ENCODE assay signal across 7 cellular contexts in the genomic region with DNA sequence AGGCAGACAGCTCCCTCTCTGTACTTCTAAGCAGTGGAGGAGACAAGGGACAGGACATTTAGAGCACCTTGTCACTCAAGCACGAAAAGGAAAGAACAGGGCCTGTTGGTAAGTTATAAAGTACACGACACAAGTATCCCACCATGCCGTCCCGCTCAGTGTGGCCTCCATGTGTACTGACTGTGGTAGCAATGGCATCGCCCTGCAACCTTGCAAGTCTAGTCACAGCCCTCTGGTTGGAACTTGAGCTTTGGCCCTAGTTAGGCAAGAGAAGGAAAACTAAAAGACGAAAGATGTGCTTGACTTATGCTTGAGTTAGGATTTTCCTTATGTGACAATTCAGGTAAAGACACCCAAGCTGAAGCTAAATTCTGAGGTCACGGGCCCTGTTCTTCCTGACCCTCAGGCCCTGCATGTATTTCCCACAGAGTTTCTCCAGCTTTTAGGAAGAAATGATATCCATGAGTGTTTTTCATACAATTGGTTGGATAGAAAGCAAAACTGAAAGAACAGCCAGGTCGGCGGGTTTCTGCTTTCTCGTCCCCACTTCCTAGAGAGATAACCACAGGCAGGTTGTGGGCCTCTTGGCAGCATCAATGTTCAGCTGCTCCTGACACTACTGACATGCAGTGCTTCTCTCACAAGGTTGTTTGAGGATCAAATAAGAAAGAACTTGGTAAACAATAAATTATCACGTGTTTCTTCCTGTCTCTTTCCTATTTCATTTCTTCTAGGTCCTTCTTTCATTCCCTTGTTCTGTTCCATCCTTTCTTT.
DNase-seq lines count a peak whose midpoint lies in the region; ATAC-seq and TF ChIP-seq lines count a peak whose summit lies in the region.

No MANE protein-coding gene starts in this region.

- H3K27me3 Mint-ChIP-seq in activated CD4-positive, alpha-beta memory T cell treated with anti-CD3 and anti-CD28 coated beads for 36 hours, result no peaks in the 10 kb centered on the region
- H3K27me3 Mint-ChIP-seq in MCF 10A (ENCODE audit: insufficient read depth, unreplicated experiment), result no peaks in the 10 kb centered on the region

- ATAC-seq in GM19372 (IDR thresholded peaks at IDR 0.05; ENCODE audit: low read depth, unreplicated experiment) (peak; percentile 92), HG03060 (IDR thresholded peaks at IDR 0.05; ENCODE audit: low read depth, unreplicated experiment) (peak; percentile 84)

- no peaks in the 10 kb centered on the region for H3K9me3 Mint-ChIP-seq in activated CD4-positive, alpha-beta memory T cell treated with anti-CD3 and anti-CD28 coated beads for 36 hours
- H3K9me3 Mint-ChIP-seq in MCF 10A (ENCODE audit: unreplicated experiment), result no peaks in the 10 kb centered on the region

- in situ Hi-C loops in G401 (cut with HindIII; ENCODE audit: low sequenced_read_pairs), result no loop called here

- no peak for TF ChIP-seq CTCF in MCF 10A (IDR thresholded peaks at IDR 0.05; ENCODE audit: unreplicated experiment)

- H3K36me3 Mint-ChIP-seq in activated CD4-positive, alpha-beta memory T cell treated with anti-CD3 and anti-CD28 coated beads for 36 hours, result no peaks in the 10 kb centered on the region
- H3K36me3 Mint-ChIP-seq in MCF 10A (ENCODE audit: insufficient read depth, unreplicated experiment), result no peaks in the 10 kb centered on the region

- peaks cover 10% of the 10 kb centered on the region for H3K4me1 Mint-ChIP-seq in activated CD4-positive, alpha-beta memory T cell treated with anti-CD3 and anti-CD28 coated beads for 36 hours (ENCODE audit: low read depth)
- no peaks in the 10 kb centered on the region for H3K4me1 Mint-ChIP-seq in MCF 10A (ENCODE audit: insufficient read depth, unreplicated experiment)

- no peak overlapping the region for H3K4me3 Mint-ChIP-seq in activated CD4-positive, alpha-beta memory T cell treated with anti-CD3 and anti-CD28 coated beads for 36 hours
- H3K4me3 Mint-ChIP-seq in MCF 10A (ENCODE audit: unreplicated experiment), result no peak overlapping the region

- DNase-seq in activated CD4-positive, alpha-beta memory T cell treated with anti-CD3 and anti-CD28 coated beads for 36 hours, result peak; percentile 53
- DNase-seq in stimulated activated CD8-positive, alpha-beta memory T cell treated with anti-CD3 and anti-CD28 coated beads, Interleukin-12 subunit alpha, Interleukin-12 subunit beta, amount 100 ng/mL, for 4 hours (ENCODE audit: low read depth), result peak; percentile 1
- DNase-seq in MCF 10A (ENCODE audit: unreplicated experiment) (no peak), DMS 273 (lab: John Stamatoyannopoulos, UW; ENCODE audit: unreplicated experiment) (no peak), G401 (ENCODE audit: low spot score) (no peak)

- POLR2A ChIA-PET in activated CD4-positive, alpha-beta memory T cell treated with anti-CD3 and anti-CD28 coated beads for 36 hours (lab: Charles Lee), result no interaction called here
- POLR2A ChIA-PET in MCF 10A (lab: Yijun Ruan, JAX), result interaction anchor here (0.6 to 0.8 kb wide), 2 partner anchors 11 to 314 kb away, joined by 3 to 5 read pairs; no protein-coding TSS in a partner anchor

- BruUV-seq in MCF 10A (replicated peaks; lab: Mats Ljungman, UMichigan), result no TSS peak

- no peak overlapping the region for H3K27ac Mint-ChIP-seq in activated CD4-positive, alpha-beta memory T cell treated with anti-CD3 and anti-CD28 coated beads for 36 hours
- H3K27ac Mint-ChIP-seq in MCF 10A (ENCODE audit: low read depth, unreplicated experiment), result no peak overlapping the region

- CTCF ChIA-PET in activated CD4-positive, alpha-beta memory T cell treated with anti-CD3 and anti-CD28 coated beads for 36 hours (lab: Charles Lee), result no interaction called here
- CTCF ChIA-PET in MCF 10A (lab: Yijun Ruan, JAX), result no interaction called here

- intact Hi-C loops in activated CD4-positive, alpha-beta memory T cell treated with anti-CD3 and anti-CD28 coated beads for 36 hours (cut with micrococcal nuclease), result loop anchor here (5.0 kb wide), 1 partner anchor 217 kb away; the partner anchor contains the start of gene IRS2
- intact Hi-C loops in MCF 10A (cut with micrococcal nuclease), result no loop called here

Comparison
In these comparisons a context has a peak if more than half of its experiments do, and no peak if none do; other contexts are left out.
1. DNase-seq: peak in activated CD4-positive, alpha-beta memory T cell treated with anti-CD3 and anti-CD28 coated beads for 36 hours (single experiment) and stimulated activated CD8-positive, alpha-beta memory T cell treated with anti-CD3 and anti-CD28 coated beads, Interleukin-12 subunit alpha, Interleukin-12 subunit beta, amount 100 ng/mL, for 4 hours (single experiment); none in MCF 10A (single experiment), DMS 273 (single experiment) and G401 (single experiment).